In genomic region chr3:115792206-115792955, GRCh38 we compare ENCODE assay signal across 9 cellular contexts.
A peak's percentile ranks its signal among the peaks of the same experiment; 100 is the strongest.
DNase-seq lines count a peak whose midpoint lies in the region; ATAC-seq and TF ChIP-seq lines count a peak whose summit lies in the region.
"Had no signal": no experiment of that assay in that cellular context is flagged by ENCODE, and none has a peak within 500 bp of the region (broad histone marks: within the 10 kb centered on the region; RNA-seq: fewer than 3 reads in every experiment).

No MANE protein-coding gene starts in this region.

- H3K9me2 ChIP-seq in MM.1S (replicated peaks; ENCODE audit: insufficient read depth, low read length), result no peaks in the 10 kb centered on the region

- WGBS in liver, result 53% methylated on average over 6 of the region's 6 CpGs

- peak; percentile 93 for ATAC-seq in GM18498 (IDR thresholded peaks at IDR 0.05; ENCODE audit: unreplicated experiment)
- ATAC-seq in HG02970 (IDR thresholded peaks at IDR 0.05; ENCODE audit: low FRiP score, unreplicated experiment), result peak; percentile 92
- no peak for ATAC-seq in HG02610 (IDR thresholded peaks at IDR 0.05; ENCODE audit: unreplicated experiment)

- H2AFZ ChIP-seq in MM.1S (ENCODE audit: low read length), result no peak overlapping the region

- H3K27me3 ChIP-seq in liver (ENCODE audit: control insufficient read depth in 4 of 4, insufficient read depth in 4 of 4, low read length in 3 of 4), result no peaks in the 10 kb centered on the region
- H3K27me3 ChIP-seq in MM.1S (replicated peaks; ENCODE audit: insufficient read depth, low read length), result no peaks in the 10 kb centered on the region

- H3K4me2 ChIP-seq in MM.1S (ENCODE audit: low read depth, low read length), result no peak overlapping the region

- intact Hi-C loops in activated CD4-positive, alpha-beta memory T cell treated with anti-CD3 and anti-CD28 coated beads for 36 hours (cut with micrococcal nuclease), result no loop called here

- H3K27ac ChIP-seq in liver (ENCODE audit: low read depth in 1 of 2, low read length in 2 of 2) (peak overlapping the region in 1 of 2 donors; percentile 67), MM.1S (ENCODE audit: low read length) (no peak overlapping the region)

- H3K79me2 ChIP-seq in MM.1S (ENCODE audit: low read length), result no peaks in the 10 kb centered on the region

- CTCF ChIA-PET in activated CD4-positive, alpha-beta memory T cell treated with anti-CD3 and anti-CD28 coated beads for 36 hours (lab: Charles Lee), result interaction anchor here (1.1 to 2.1 kb wide), 3 partner anchors 9 to 22 kb away, joined by 4 to 8 read pairs (median 5); no protein-coding TSS in a partner anchor

- peaks cover 31% of the 10 kb centered on the region for H3K4me1 Mint-ChIP-seq in activated CD4-positive, alpha-beta memory T cell treated with anti-CD3 and anti-CD28 coated beads for 36 hours (ENCODE audit: low read depth)

- H4K20me1 ChIP-seq in MM.1S (ENCODE audit: insufficient read depth, low read length), result no peaks in the 10 kb centered on the region

- peak; percentile 49 for DNase-seq in activated CD4-positive, alpha-beta memory T cell treated with anti-CD3 and anti-CD28 coated beads for 36 hours
- DNase-seq in NCI-H2227 treated with DMSO at 0.1 percent for 48 hours (lab: John Stamatoyannopoulos, UW) (no peak), MM.1S (no peak), GOT3 (lab: John Stamatoyannopoulos, UW) (no peak)
- DNase-seq: dermis blood vessel endothelial cell had no signal

- H3K9me3 Mint-ChIP-seq in activated CD4-positive, alpha-beta memory T cell treated with anti-CD3 and anti-CD28 coated beads for 36 hours, result no peaks in the 10 kb centered on the region

- H3K27ac Mint-ChIP-seq in activated CD4-positive, alpha-beta memory T cell treated with anti-CD3 and anti-CD28 coated beads for 36 hours, result peak overlapping the region; percentile 7

- H3K36me3 Mint-ChIP-seq in activated CD4-positive, alpha-beta memory T cell treated with anti-CD3 and anti-CD28 coated beads for 36 hours, result no peaks in the 10 kb centered on the region

- TF ChIP-seq CTCF in liver (IDR thresholded peaks at IDR 0.05; ENCODE audit: low read depth, low read length, missing input control), result no peak
- no peak for TF ChIP-seq CTCF in MM.1S (IDR thresholded peaks at IDR 0.05; ENCODE audit: low read length)

- no peaks in the 10 kb centered on the region for H3F3A ChIP-seq in MM.1S (ENCODE audit: insufficient read depth, low read length)

- H3K36me3 ChIP-seq in liver (ENCODE audit: control insufficient read depth in 4 of 4, insufficient read depth in 3 of 4, low read depth in 1 of 4, low read length in 3 of 4), result no peaks in the 10 kb centered on the region
- no peaks in the 10 kb centered on the region for H3K36me3 ChIP-seq in MM.1S (replicated peaks; ENCODE audit: insufficient read depth, low read length)

- no peaks in the 10 kb centered on the region for H3K9me3 ChIP-seq in liver (ENCODE audit: control insufficient read depth in 4 of 4, low read length in 3 of 4)
- no peaks in the 10 kb centered on the region for H3K9me3 ChIP-seq in MM.1S (replicated peaks; ENCODE audit: insufficient read depth, low read length)

- H3K9ac ChIP-seq in liver (ENCODE audit: low read depth in 1 of 2, low read length in 2 of 2) (peak overlapping the region in 1 of 2 donors; percentile 31), MM.1S (ENCODE audit: low read length) (no peak overlapping the region)

- no peak overlapping the region for H3K4me3 Mint-ChIP-seq in activated CD4-positive, alpha-beta memory T cell treated with anti-CD3 and anti-CD28 coated beads for 36 hours

- H3K4me3 ChIP-seq in liver (ENCODE audit: low read depth in 1 of 3, low read length in 3 of 3) (peak overlapping the region in 1 of 3 donors; percentile 13), MM.1S (ENCODE audit: low read length) (no peak overlapping the region)

- peak in 1 of 2 donors; percentile 34 for TF ChIP-seq RAD21 in liver (IDR thresholded peaks at IDR 0.05)

- no peaks in the 10 kb centered on the region for H3K27me3 Mint-ChIP-seq in activated CD4-positive, alpha-beta memory T cell treated with anti-CD3 and anti-CD28 coated beads for 36 hours

- POLR2A ChIA-PET in activated CD4-positive, alpha-beta memory T cell treated with anti-CD3 and anti-CD28 coated beads for 36 hours (lab: Charles Lee), result interaction anchor here (0.6 kb wide), 1 partner anchor 9 kb away, joined by 3 read pairs; no protein-coding TSS in a partner anchor

- H3K4me1 ChIP-seq in liver (ENCODE audit: control insufficient read depth in 4 of 4, insufficient read depth in 4 of 4, low read length in 3 of 4) (peaks cover 0 to 4% (median 1%) of the 10 kb centered on the region in 4 donors), MM.1S (ENCODE audit: low read length) (no peaks in the 10 kb centered on the region)

TF ChIP-seq in liver, 16 proteins besides CTCF, POLR2A, EP300 and RAD21:
- no peak for TF ChIP-seq ZBTB33 (IDR thresholded peaks at IDR 0.05)
- peak; percentile 83 to 92 for TF ChIP-seq HNF4A (conservative IDR thresholded peaks at IDR 0.05)
- peak; percentile 38 to 41 for TF ChIP-seq JUND (IDR thresholded peaks at IDR 0.05)
- TF ChIP-seq RXRA (IDR thresholded peaks at IDR 0.05), result peak in 1 of 2 donors; percentile 51
- peak; percentile 81 for TF ChIP-seq HNF4G (IDR thresholded peaks at IDR 0.05)
- TF ChIP-seq NR2F2 (IDR thresholded peaks at IDR 0.05), result no peak
- no peak for TF ChIP-seq FOXA1 (IDR thresholded peaks at IDR 0.05)
- no peak for TF ChIP-seq YY1 (IDR thresholded peaks at IDR 0.05)
- no peak for TF ChIP-seq FOXA2 (IDR thresholded peaks at IDR 0.05)
- no peak for TF ChIP-seq GABPA (IDR thresholded peaks at IDR 0.05 in 1 of 2, conservative IDR thresholded peaks at IDR 0.05 in 1 of 2)
- peak; percentile 91 for TF ChIP-seq SP1 (IDR thresholded peaks at IDR 0.05)
- TF ChIP-seq MAX (IDR thresholded peaks at IDR 0.05), result no peak
- no peak for TF ChIP-seq REST (IDR thresholded peaks at IDR 0.05)
- TF ChIP-seq ATF3 (IDR thresholded peaks at IDR 0.05), result no peak
- no peak for TF ChIP-seq TAF1 (conservative IDR thresholded peaks at IDR 0.05)
- TF ChIP-seq EGR1 (IDR thresholded peaks at IDR 0.05; ENCODE audit: low read depth in 2 of 2), result no peak
